In the genomic region with DNA sequence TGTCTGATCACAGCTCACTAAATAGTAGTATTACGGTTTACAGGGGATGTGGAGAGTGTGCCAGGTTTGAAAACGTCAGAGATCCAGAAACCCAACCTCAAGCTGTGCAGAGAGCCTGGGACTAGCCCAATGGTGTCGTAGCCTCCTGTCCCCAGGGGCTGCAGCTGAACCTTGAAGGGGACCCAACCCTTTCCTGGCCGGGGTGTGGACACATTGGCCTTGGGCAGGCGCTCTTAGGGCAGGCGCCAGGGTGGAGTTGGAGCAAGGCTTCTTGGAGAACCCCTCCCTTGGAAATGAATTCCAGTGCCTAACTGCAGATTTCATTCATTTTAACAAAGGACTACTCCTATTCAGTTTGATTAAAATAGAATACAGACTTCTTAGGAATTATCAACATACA, we compare ENCODE assay signal across 20 cellular contexts. TPM values are rescaled to one million over a fixed set of nuclear protein-coding genes. Genes with fewer than 3 reads are reported as not detected.
A peak's percentile ranks its signal among the peaks of the same experiment; 100 is the strongest.
DNase-seq lines count a peak whose midpoint lies in the region; ATAC-seq and TF ChIP-seq lines count a peak whose summit lies in the region.
"Had no signal": no experiment of that assay in that cellular context is flagged by ENCODE, and none has a peak within 500 bp of the region (broad histone marks: within the 10 kb centered on the region; RNA-seq: fewer than 3 reads in every experiment).

No MANE protein-coding gene starts in this region.

- intact Hi-C loops in esophagus muscularis mucosa (cut with DNase I) (no loop called here), heart right ventricle (cut with DNase I) (loop anchor here in 5 of 10 donors (1.0 to 10.0 kb wide), 9 partner anchors 73 to 380 kb away; no protein-coding TSS in a partner anchor), posterior vena cava (cut with DNase I) (no loop called here), transverse colon (cut with DNase I; ENCODE audit: low total_unique reads) (no loop called here)

- no peaks in the 10 kb centered on the region for H3K36me3 ChIP-seq in esophagus muscularis mucosa
- H3K36me3 ChIP-seq in heart right ventricle: no peaks in the 10 kb centered on the region
- H3K36me3 ChIP-seq in transverse colon: no peaks in the 10 kb centered on the region

- H3K27me3 ChIP-seq in esophagus muscularis mucosa (no peaks in the 10 kb centered on the region), heart right ventricle (no peaks in the 10 kb centered on the region), transverse colon (no peaks in the 10 kb centered on the region)

- peaks cover 0 to 10% (median 6%) of the 10 kb centered on the region in 4 donors for H3K4me1 ChIP-seq in esophagus muscularis mucosa
- peaks cover 0 to 53% (median 26%) of the 10 kb centered on the region in 9 donors for H3K4me1 ChIP-seq in heart right ventricle
- H3K4me1 ChIP-seq in transverse colon: no peaks in the 10 kb centered on the region

- peak overlapping the region in 1 of 4 donors; percentile 20 for H3K27ac ChIP-seq in esophagus muscularis mucosa (replicated peaks in 1 of 4)
- peak overlapping the region in 9 of 10 donors; percentile 63 to 94 (median 83) for H3K27ac ChIP-seq in heart right ventricle
- H3K27ac ChIP-seq in substantia nigra (ENCODE audit: low read depth, low read length, poor library complexity, severe bottlenecking): no peak overlapping the region
- H3K27ac ChIP-seq in transverse colon: no peak overlapping the region

- H3K4me3 ChIP-seq in esophagus muscularis mucosa (no peak overlapping the region), heart right ventricle (no peak overlapping the region), transverse colon (no peak overlapping the region)

- TF ChIP-seq CTCF in esophagus muscularis mucosa (IDR thresholded peaks at IDR 0.05) (no peak), heart right ventricle (IDR thresholded peaks at IDR 0.05) (no peak), transverse colon (IDR thresholded peaks at IDR 0.05) (no peak), GM10266 (IDR thresholded peaks at IDR 0.05; ENCODE audit: control insufficient read depth, insufficient read depth, low read depth, missing control alignments) (no peak)

- DNase-seq in esophagus muscularis mucosa (ENCODE audit: extremely low spot score) (peak; percentile 68), heart right ventricle (peak; percentile 71 to 85), posterior vena cava (ENCODE audit: low spot score) (peak; percentile 86), substantia nigra (lab: John Stamatoyannopoulos, UW) (no peak), transverse colon (no peak), GM10266 (ENCODE audit: extremely low spot score) (no peak)
- no peak for DNase-seq in activated CD8-positive, alpha-beta memory T cell treated with anti-CD3 and anti-CD28 coated beads for 24 hours
- DNase-seq: C1 segment of cervical spinal cord; CD8-positive, alpha-beta memory T cell; DMS53; EL; GOT3; KBM-7; NCI-H1105 treated with DMSO at 0.1 percent for 48 hours; NCI-H1694; NCI-H2081 treated with DMSO at 0.1 percent for 48 hours; NCI-H510A; NCI-H82; OCI-M1; SIG-M5 had no signal

- peak; percentile 85 to 95 (median 91) for ATAC-seq in heart right ventricle

- H3K9me3 ChIP-seq in esophagus muscularis mucosa (no peaks in the 10 kb centered on the region), heart right ventricle (no peaks in the 10 kb centered on the region), transverse colon (no peaks in the 10 kb centered on the region)

- TF ChIP-seq EP300 in esophagus muscularis mucosa (IDR thresholded peaks at IDR 0.05) (no peak), transverse colon (IDR thresholded peaks at IDR 0.05; ENCODE audit: low read depth) (no peak)

- 85% methylated on average over 3 of the region's 6 CpGs for WGBS in esophagus muscularis mucosa
- WGBS in heart right ventricle, 2 donors: 66 to 71% methylated on average over 6 of the region's 6 CpGs
- WGBS in transverse colon (ENCODE audit: low coverage in 1 of 2), 2 donors: 81 to 100% methylated on average over 2 to 6 of the region's 6 CpGs

- TF ChIP-seq POLR2A in esophagus muscularis mucosa (IDR thresholded peaks at IDR 0.05; ENCODE audit: low read depth): no peak
- TF ChIP-seq POLR2A in transverse colon (IDR thresholded peaks at IDR 0.05): no peak

- in situ Hi-C loops in transverse colon (cut with MboI; ENCODE audit: low pct_ligation_motif_present in 1 of 4, low pct_unique_long_range_greater_than_20kb in 1 of 4, low sequenced_read_pairs in 3 of 4): no loop called here

RNA-seq across cellular contexts. Expression of gene SGK1, which starts 24.3 kb away (rescaled TPM):
- 10 to 100 TPM; 30.7 to 52.8 (median 43.9) TPM for total RNA-seq in esophagus muscularis mucosa
- total RNA-seq in heart right ventricle: 100 to 1,000 TPM in 1 of 10 donors, 10 to 100 TPM in 9; 22.5 to 140 (median 39.6) TPM
- polyA plus RNA-seq in heart right ventricle: 10 to 100 TPM; 42.8 to 48.4 TPM
- 100 to 1,000 TPM in 1 of 2 donors, 10 to 100 TPM in 1; 61.1 to 143 TPM for total RNA-seq in posterior vena cava
- 1,000 to 10,000 TPM in 2 of 4 donors, 100 to 1,000 TPM in 1, 10 to 100 TPM in 1; 46.2 to 1,239 (median 876) TPM for total RNA-seq in transverse colon

Comparison
In these comparisons a context has a peak if more than half of its experiments do, and no peak if none do; other contexts are left out.
1. DNase-seq: peak in esophagus muscularis mucosa (single experiment), heart right ventricle (2 of 2) and posterior vena cava (single experiment); none in substantia nigra (0 of 49), transverse colon (single experiment), GM10266 (single experiment) and activated CD8-positive, alpha-beta memory T cell treated with anti-CD3 and anti-CD28 coated beads for 24 hours (single experiment).
2. H3K27ac ChIP-seq: peak in heart right ventricle (9 of 10); none in substantia nigra (single experiment) and transverse colon (0 of 4).